8 cellular contexts compared by ENCODE assay signal in genomic region chr1:18902523-18903312, GRCh38. TPM values are rescaled to one million over a fixed set of nuclear protein-coding genes. Genes with fewer than 3 reads are reported as not detected.
DNase-seq lines count a peak whose midpoint lies in the region; ATAC-seq and TF ChIP-seq lines count a peak whose summit lies in the region.

Gene ALDH4A1, minus strand, starts transcription at chr1:18902555. Its CDS starts 32 bp downstream, at chr1:18902523.

- H3K27ac Mint-ChIP-seq in glutamatergic neuron (ENCODE audit: unreplicated experiment) = peak within 1 kb of the TSS; percentile 98

- H3K4me3 Mint-ChIP-seq in glutamatergic neuron (ENCODE audit: unreplicated experiment) = peak within 1 kb of the TSS; percentile 100

- ATAC-seq in HG02642 (IDR thresholded peaks at IDR 0.05; ENCODE audit: poor library complexity, unreplicated experiment) (peak; percentile 96), omental fat pad (ENCODE audit: low FRiP score) (peak; percentile 98)

- no peaks in the 10 kb centered on the region for H3K36me3 Mint-ChIP-seq in glutamatergic neuron (ENCODE audit: unreplicated experiment)

- H3K27ac ChIP-seq in temporal lobe (ENCODE audit: low read depth, low read length) = peak within 1 kb of the TSS; percentile 90

- DNase-seq in NCI-H1105 (lab: John Stamatoyannopoulos, UW) = peak; percentile 97
- peak; percentile 98 for DNase-seq in SKM-1 treated with dmso at 0.1 percent for 144 hours (lab: John Stamatoyannopoulos, UW; ENCODE audit: unreplicated experiment)
- peak; percentile 85 for DNase-seq in activated naive CD8-positive, alpha-beta T cell treated with anti-CD3 and anti-CD28 coated beads, Interleukin-2, amount 50 U/mL, for 16 hours (ENCODE audit: low read depth, low spot score)
- peak; percentile 92 for DNase-seq in glutamatergic neuron
- peak; percentile 78 for DNase-seq in omental fat pad (ENCODE audit: low spot score)

- TF ChIP-seq CTCF in glutamatergic neuron (IDR thresholded peaks at IDR 0.05; ENCODE audit: partially characterized antibody, unreplicated experiment) (no peak), omental fat pad (IDR thresholded peaks at IDR 0.05) (no peak)

- peak; percentile 62 for TF ChIP-seq POLR2A in GM10847 (IDR thresholded peaks at IDR 0.05; ENCODE audit: extremely low read depth, insufficient read length)

- peaks cover 16% of the 10 kb centered on the region for H3K9me3 Mint-ChIP-seq in glutamatergic neuron (ENCODE audit: unreplicated experiment)

- H3K4me1 Mint-ChIP-seq in glutamatergic neuron (ENCODE audit: low read depth, unreplicated experiment) = peaks cover 41% of the 10 kb centered on the region

- peaks cover 10% of the 10 kb centered on the region for H3K27me3 Mint-ChIP-seq in glutamatergic neuron (ENCODE audit: unreplicated experiment)

RNA-seq across cellular contexts. Expression of gene ALDH4A1, which starts in this region (rescaled TPM):
- total RNA-seq in glutamatergic neuron (ENCODE audit: unreplicated experiment) (28.9 TPM), omental fat pad (10 to 100 TPM; 22.2 to 96.8 (median 67.3) TPM), temporal lobe (4.9 TPM)

Comparison
In these comparisons a context has a peak if more than half of its experiments do, and no peak if none do; other contexts are left out.
1. Peak in every context shown above with its lines: DNase-seq, ATAC-seq and H3K27ac ChIP-seq.